ENCODE assay signal across 11 cellular contexts in the genomic region with DNA sequence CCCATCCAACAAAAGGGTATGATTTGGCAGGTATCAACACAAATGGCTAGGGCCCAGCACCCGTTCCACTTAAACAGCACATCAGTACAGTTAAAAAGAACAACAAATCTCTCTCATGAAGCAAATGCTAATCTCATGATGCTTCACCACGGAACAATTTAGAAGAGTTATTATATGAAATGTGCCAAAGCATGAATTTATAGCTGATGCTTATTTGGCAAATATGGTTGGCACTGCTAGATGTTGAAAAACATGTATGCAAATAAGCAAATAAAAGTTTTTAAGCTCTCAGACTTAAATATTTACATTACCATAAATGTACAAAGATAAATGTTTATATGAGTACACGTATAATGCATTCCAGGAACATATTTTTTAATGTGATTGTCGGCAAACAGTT. TPM values are rescaled to one million over a fixed set of nuclear protein-coding genes. Genes with fewer than 3 reads are reported as not detected.
DNase-seq lines count a peak whose midpoint lies in the region; ATAC-seq and TF ChIP-seq lines count a peak whose summit lies in the region.
"Had no signal": no experiment of that assay in that cellular context is flagged by ENCODE, and none has a peak within 500 bp of the region (broad histone marks: within the 10 kb centered on the region; RNA-seq: fewer than 3 reads in every experiment).

No MANE protein-coding gene starts in this region.

- no peak for DNase-seq in CD8-positive, alpha-beta memory T cell
- DNase-seq in LHCN-M2 (ENCODE audit: low read depth): peak; percentile 18
- peak; percentile 32 for DNase-seq in fibroblast of gingiva (ENCODE audit: low read depth)
- DNase-seq in osteoblast (ENCODE audit: insufficient read length, low spot score, missing footprints): no peak
- DNase-seq in RKO (ENCODE audit: low spot score): no peak
- no peak for DNase-seq in neuronal stem cell (ENCODE audit: low spot score)
- DNase-seq: NCI-H2227 treated with DMSO at 0.1 percent for 48 hours, sigmoid colon, WERI-Rb-1 had no signal

- no peak overlapping the region for H3K9ac ChIP-seq in neuronal stem cell (ENCODE audit: low read depth, low read length, poor library complexity)

- peaks cover 3% of the 10 kb centered on the region for H3K79me1 ChIP-seq in neuronal stem cell (ENCODE audit: low read depth, low read length)

- no peak overlapping the region for H2BK15ac ChIP-seq in neuronal stem cell (ENCODE audit: low read length)

- POLR2A ChIA-PET in CD8-positive, alpha-beta memory T cell (lab: Charles Lee): no interaction called here

- no peak overlapping the region for H2BK5ac ChIP-seq in neuronal stem cell (ENCODE audit: low read length)

- H3K4ac ChIP-seq in neuronal stem cell (ENCODE audit: low read length): no peak overlapping the region

- no peaks in the 10 kb centered on the region for H3K9me3 ChIP-seq in CD8-positive, alpha-beta memory T cell (ENCODE audit: low read length)
- no peaks in the 10 kb centered on the region for H3K9me3 ChIP-seq in osteoblast (ENCODE audit: low read depth, low read length)
- no peaks in the 10 kb centered on the region for H3K9me3 ChIP-seq in neuronal stem cell (replicated peaks in 1 of 2; ENCODE audit: control insufficient read depth in 2 of 2, insufficient read depth in 1 of 2, low read depth in 1 of 2, low read length in 2 of 2)
- H3K9me3 ChIP-seq: sigmoid colon had no signal

- no peaks in the 10 kb centered on the region for H3K9me3 Mint-ChIP-seq in CD8-positive, alpha-beta memory T cell

- no peak overlapping the region for H2AFZ ChIP-seq in osteoblast (ENCODE audit: low read length)
- H2AFZ ChIP-seq in neuronal stem cell (ENCODE audit: low read length): no peak overlapping the region

- no peak overlapping the region for H4K8ac ChIP-seq in neuronal stem cell (ENCODE audit: low read depth, low read length)

- no peak overlapping the region for H2BK12ac ChIP-seq in neuronal stem cell (ENCODE audit: low read length)

- peaks cover 57% of the 10 kb centered on the region for H4K20me1 ChIP-seq in osteoblast (ENCODE audit: insufficient read depth, low read length)

- no peak overlapping the region for H3K27ac ChIP-seq in CD8-positive, alpha-beta memory T cell (ENCODE audit: low read depth, low read length)
- H3K27ac ChIP-seq in osteoblast (ENCODE audit: low read depth, low read length) (peak overlapping the region; percentile 96), neuronal stem cell (replicated peaks; ENCODE audit: low read length) (no peak overlapping the region)
- H3K27ac ChIP-seq: WERI-Rb-1 had no signal

- H3K18ac ChIP-seq in neuronal stem cell (ENCODE audit: low read length): no peak overlapping the region

- H3K4me1 ChIP-seq in CD8-positive, alpha-beta memory T cell (ENCODE audit: insufficient read depth, low read length): peaks cover 10% of the 10 kb centered on the region
- peaks cover 38% of the 10 kb centered on the region for H3K4me1 ChIP-seq in osteoblast (ENCODE audit: insufficient read depth, low read length)
- peaks cover 4 to 8% of the 10 kb centered on the region in 2 donors for H3K4me1 ChIP-seq in neuronal stem cell (ENCODE audit: control insufficient read depth in 2 of 2, insufficient read depth in 1 of 2, low read depth in 1 of 2, low read length in 2 of 2)

- H3K4me3 ChIP-seq in CD8-positive, alpha-beta memory T cell (ENCODE audit: low read length): no peak overlapping the region
- peak overlapping the region; percentile 99 for H3K4me3 ChIP-seq in osteoblast (ENCODE audit: insufficient read depth, low read length)
- H3K4me3 ChIP-seq in neuronal stem cell (ENCODE audit: low read length in 2 of 2): no peak overlapping the region

- TF ChIP-seq CTCF in osteoblast (IDR thresholded peaks at IDR 0.05; ENCODE audit: extremely low read depth, low read depth, low read length): no peak

- ATAC-seq in HG03095 (IDR thresholded peaks at IDR 0.05; ENCODE audit: unreplicated experiment): no peak
- ATAC-seq in HG02798 (IDR thresholded peaks at IDR 0.05; ENCODE audit: poor library complexity, unreplicated experiment): no peak

- peaks cover 90% of the 10 kb centered on the region for H3K79me2 ChIP-seq in osteoblast (ENCODE audit: insufficient read depth, low read length)

- no peak overlapping the region for H2AK5ac ChIP-seq in neuronal stem cell (ENCODE audit: low read depth, low read length)

- no peak overlapping the region for H3K27ac Mint-ChIP-seq in CD8-positive, alpha-beta memory T cell

- no peaks in the 10 kb centered on the region for H3K27me3 ChIP-seq in CD8-positive, alpha-beta memory T cell (ENCODE audit: insufficient read depth, low read length, poor library complexity, severe bottlenecking)
- H3K27me3 ChIP-seq in osteoblast (ENCODE audit: insufficient read depth, low read length) (no peaks in the 10 kb centered on the region), neuronal stem cell (ENCODE audit: control insufficient read depth in 3 of 3, insufficient read depth in 3 of 3, low read depth in 1 of 3, low read length in 3 of 3) (no peaks in the 10 kb centered on the region)
- H3K27me3 ChIP-seq: sigmoid colon had no signal

- H3K36me3 ChIP-seq in CD8-positive, alpha-beta memory T cell (ENCODE audit: insufficient read depth, low read length): no peaks in the 10 kb centered on the region
- no peaks in the 10 kb centered on the region for H3K36me3 ChIP-seq in osteoblast (ENCODE audit: insufficient read depth, low read length)
- H3K36me3 ChIP-seq in neuronal stem cell (replicated peaks in 1 of 2; ENCODE audit: control insufficient read depth in 2 of 2, insufficient read depth in 2 of 2, low read length in 2 of 2): no peaks in the 10 kb centered on the region
- H3K36me3 ChIP-seq: sigmoid colon, WERI-Rb-1 had no signal

- CTCF ChIA-PET in CD8-positive, alpha-beta memory T cell (lab: Charles Lee): no interaction called here

- H3K27me3 Mint-ChIP-seq in CD8-positive, alpha-beta memory T cell: peaks cover 0 to 5% of the 10 kb centered on the region in 2 donors

- H3K4me3 Mint-ChIP-seq in CD8-positive, alpha-beta memory T cell: peak overlapping the region in 4 of 7 donors; percentile 96 to 98 (median 97)

- H3K14ac ChIP-seq in neuronal stem cell (ENCODE audit: low read length): no peak overlapping the region

- peak overlapping the region; percentile 87 for H3K4me2 ChIP-seq in osteoblast (ENCODE audit: insufficient read depth, low read length)
- no peak overlapping the region for H3K4me2 ChIP-seq in neuronal stem cell (ENCODE audit: insufficient read depth, low read length, poor library complexity, severe bottlenecking)

- no peak overlapping the region for H3K23ac ChIP-seq in neuronal stem cell (ENCODE audit: low read depth, low read length, poor library complexity)

- no CpG with 5 or more reads among the region's 4 CpGs for WGBS in neuronal stem cell (ENCODE audit: extremely low coverage in 2 of 2, insufficient read length in 2 of 2, insufficient replicate concordance in 1 of 2), 2 donors

- H3K36me3 Mint-ChIP-seq in CD8-positive, alpha-beta memory T cell: peaks cover 0 to 16% (median 0%) of the 10 kb centered on the region in 3 donors

- H3K4me1 Mint-ChIP-seq in CD8-positive, alpha-beta memory T cell: peaks cover 22 to 33% (median 32%) of the 10 kb centered on the region in 3 donors

- no peak overlapping the region for H2BK120ac ChIP-seq in neuronal stem cell (ENCODE audit: low read depth, low read length)

- no peak overlapping the region for H4K91ac ChIP-seq in neuronal stem cell (ENCODE audit: low read depth, low read length, poor library complexity)

RNA-seq across cellular contexts. Expression of a gene that starts 2.3 kb away (rescaled TPM):
- total RNA-seq in CD8-positive, alpha-beta memory T cell: 10 to 100 TPM; 25.1 to 26.3 TPM
- polyA plus RNA-seq in CD8-positive, alpha-beta memory T cell: 2.2 TPM
- total RNA-seq in LHCN-M2 (2014; rRNA removed): 11.7 and 15.0 TPM in 2 replicates
- polyA plus RNA-seq in LHCN-M2 (2012): 12.4 TPM
- 128 and 133 TPM in 2 replicates for total RNA-seq in osteoblast
- polyA plus RNA-seq in neuronal stem cell (2013, experiment 1 of 2): 9.7 TPM
- polyA plus RNA-seq in neuronal stem cell (2013, experiment 2 of 2): 9.7 TPM

RNA-seq across cellular contexts. Expression of a gene that starts 3.0 kb away (rescaled TPM):
- total RNA-seq in CD8-positive, alpha-beta memory T cell: 10 to 100 TPM; 28.5 to 34.0 TPM
- polyA plus RNA-seq in CD8-positive, alpha-beta memory T cell: 46.6 TPM
- total RNA-seq in LHCN-M2 (2014; rRNA removed): 24.4 and 24.8 TPM in 2 replicates
- 15.1 TPM for polyA plus RNA-seq in LHCN-M2 (2012)
- 30.8 and 33.0 TPM in 2 replicates for total RNA-seq in osteoblast
- polyA plus RNA-seq in neuronal stem cell (2013, experiment 1 of 2): 46.9 TPM
- polyA plus RNA-seq in neuronal stem cell (2013, experiment 2 of 2): 49.4 TPM

Comparison
In these comparisons a context has a peak if more than half of its experiments do, and no peak if none do; other contexts are left out.
1. DNase-seq: peak in LHCN-M2 (single experiment) and fibroblast of gingiva (single experiment); none in CD8-positive, alpha-beta memory T cell (0 of 5), osteoblast (single experiment), RKO (single experiment) and neuronal stem cell (single experiment).